Comparison of ENCODE assay signal across 8 cellular contexts in the genomic region with DNA sequence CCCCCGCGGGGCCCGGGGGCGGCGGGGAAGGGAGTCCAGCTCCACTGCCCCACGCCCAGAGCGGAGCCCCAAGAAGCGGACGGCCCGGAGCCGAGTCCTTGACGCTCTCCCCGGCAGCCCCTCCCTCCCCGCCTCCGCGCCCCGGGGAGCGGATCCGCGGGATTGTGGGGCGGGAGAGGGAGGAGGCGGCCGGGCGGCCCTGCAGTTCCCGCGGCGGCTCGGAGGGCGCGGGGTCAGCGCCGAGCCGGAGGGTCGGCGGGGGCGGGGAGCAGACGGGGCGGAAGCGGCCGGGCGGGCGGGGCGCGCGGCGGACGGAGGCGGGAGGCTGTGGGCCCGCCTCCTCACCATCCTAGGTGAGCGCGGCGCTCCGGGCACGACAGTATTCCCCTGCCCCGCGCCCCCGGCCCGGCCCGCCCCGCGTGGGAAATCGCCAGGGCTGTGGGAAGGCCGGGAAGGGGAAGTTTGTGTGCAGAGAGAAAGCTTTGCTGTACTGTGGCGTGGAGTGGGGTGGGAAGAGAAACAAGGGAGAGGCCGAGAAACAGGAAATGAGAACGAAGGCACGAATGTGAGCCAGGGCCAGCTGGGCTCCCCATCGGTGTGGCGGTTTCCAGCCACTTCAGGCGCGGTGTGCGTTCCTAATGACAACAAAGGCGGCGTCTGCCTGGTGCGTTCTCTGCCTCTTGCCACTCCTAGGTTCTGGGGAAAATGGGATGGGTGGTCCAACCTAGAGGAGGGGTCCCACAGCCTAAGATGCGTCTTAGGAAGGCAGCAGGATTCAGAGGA. TPM values are rescaled to one million over a fixed set of nuclear protein-coding genes. Genes with fewer than 3 reads are reported as not detected.
A peak's percentile ranks its signal among the peaks of the same experiment; 100 is the strongest.
DNase-seq lines count a peak whose midpoint lies in the region; ATAC-seq and TF ChIP-seq lines count a peak whose summit lies in the region.

No MANE protein-coding gene starts in this region.

- 0% methylated on average over 18 to 37 of the region's 76 CpGs for WGBS in mesodermal cell (ENCODE audit: insufficient coverage in 2 of 2), 2 experiments

- ATAC-seq in GM18907 (IDR thresholded peaks at IDR 0.05; ENCODE audit: unreplicated experiment), result peak; percentile 55
- peak; percentile 42 for ATAC-seq in HG03103 (IDR thresholded peaks at IDR 0.05; ENCODE audit: low read depth, unreplicated experiment)
- peak; percentile 18 for ATAC-seq in activated CD8-positive, alpha-beta T cell treated with anti-CD3 and anti-CD28 coated beads for 36 hours
- peak; percentile 6 for ATAC-seq in effector memory CD8-positive, alpha-beta T cell (replicated peaks)

- DNase-seq in AG20443 (ENCODE audit: low spot score) (peak; percentile 83), NCI-H345 treated with DMSO at 0.1 percent for 48 hours (lab: John Stamatoyannopoulos, UW; ENCODE audit: unreplicated experiment) (peak; percentile 41)
- DNase-seq in activated CD8-positive, alpha-beta T cell treated with anti-CD3 and anti-CD28 coated beads for 36 hours, result peak; percentile 72
- peak; percentile 33 to 46 (median 36) for DNase-seq in effector memory CD8-positive, alpha-beta T cell
- peak; percentile 47 for DNase-seq in stimulated activated CD8-positive, alpha-beta memory T cell treated with anti-CD3 and anti-CD28 coated beads, Interleukin-4, amount 100 ng/mL, for 24 hours (ENCODE audit: low read depth)

- TF ChIP-seq CTCF in activated CD8-positive, alpha-beta T cell treated with anti-CD3 and anti-CD28 coated beads for 36 hours (IDR thresholded peaks at IDR 0.05), result no peak

- H3K4me3 Mint-ChIP-seq in activated CD8-positive, alpha-beta T cell treated with anti-CD3 and anti-CD28 coated beads for 36 hours, result no peak overlapping the region
- no peak overlapping the region for H3K4me3 Mint-ChIP-seq in effector memory CD8-positive, alpha-beta T cell

- intact Hi-C loops in activated CD8-positive, alpha-beta T cell treated with anti-CD3 and anti-CD28 coated beads for 36 hours (cut with micrococcal nuclease), result loop anchor here (10.0 kb wide), 3 partner anchors 191 to 1189 kb away; no protein-coding TSS in a partner anchor

- CTCF ChIA-PET in activated CD8-positive, alpha-beta T cell treated with anti-CD3 and anti-CD28 coated beads for 36 hours (lab: Charles Lee), result interaction anchor here (0.7 to 1.4 kb wide), 3 partner anchors 148 to 153 kb away, joined by 3 to 5 read pairs (median 5); no protein-coding TSS in a partner anchor

- peaks cover 19% of the 10 kb centered on the region for H3K4me1 Mint-ChIP-seq in activated CD8-positive, alpha-beta T cell treated with anti-CD3 and anti-CD28 coated beads for 36 hours (ENCODE audit: low read depth)
- peaks cover 15 to 16% of the 10 kb centered on the region in 2 donors for H3K4me1 Mint-ChIP-seq in effector memory CD8-positive, alpha-beta T cell (ENCODE audit: low read depth in 2 of 2)

- H3K27me3 Mint-ChIP-seq in activated CD8-positive, alpha-beta T cell treated with anti-CD3 and anti-CD28 coated beads for 36 hours, result no peaks in the 10 kb centered on the region
- no peaks in the 10 kb centered on the region for H3K27me3 Mint-ChIP-seq in effector memory CD8-positive, alpha-beta T cell

- peaks cover 2% of the 10 kb centered on the region for H3K36me3 Mint-ChIP-seq in activated CD8-positive, alpha-beta T cell treated with anti-CD3 and anti-CD28 coated beads for 36 hours (ENCODE audit: low read depth)
- peaks cover 36% of the 10 kb centered on the region for H3K36me3 Mint-ChIP-seq in effector memory CD8-positive, alpha-beta T cell (ENCODE audit: insufficient read depth)

- peak overlapping the region; percentile 85 for H3K27ac ChIP-seq in mesodermal cell (ENCODE audit: low read depth, low read length, severe bottlenecking)

- POLR2A ChIA-PET in activated CD8-positive, alpha-beta T cell treated with anti-CD3 and anti-CD28 coated beads for 36 hours (lab: Charles Lee), result interaction anchor here (0.6 to 1.8 kb wide), 9 partner anchors 15 to 153 kb away, joined by 3 to 7 read pairs (median 4); no protein-coding TSS in a partner anchor

- no peaks in the 10 kb centered on the region for H3K9me3 ChIP-seq in mesodermal cell (ENCODE audit: control insufficient read depth, low read length)

- peak overlapping the region; percentile 89 for H3K27ac Mint-ChIP-seq in activated CD8-positive, alpha-beta T cell treated with anti-CD3 and anti-CD28 coated beads for 36 hours
- H3K27ac Mint-ChIP-seq in effector memory CD8-positive, alpha-beta T cell, result no peak overlapping the region

- H3K9me3 Mint-ChIP-seq in activated CD8-positive, alpha-beta T cell treated with anti-CD3 and anti-CD28 coated beads for 36 hours, result no peaks in the 10 kb centered on the region
- H3K9me3 Mint-ChIP-seq in effector memory CD8-positive, alpha-beta T cell, result no peaks in the 10 kb centered on the region

- H3K36me3 ChIP-seq in mesodermal cell (ENCODE audit: control insufficient read depth, insufficient read depth, low read length), result no peaks in the 10 kb centered on the region

- H3K4me1 ChIP-seq in mesodermal cell (ENCODE audit: control insufficient read depth, insufficient read depth, low read length, poor library complexity, severe bottlenecking), result peaks cover 4% of the 10 kb centered on the region

- H3K4me3 ChIP-seq in mesodermal cell (ENCODE audit: extremely low read depth, insufficient read depth, low read length, poor library complexity, severe bottlenecking), result peak overlapping the region; percentile 69

RNA-seq across cellular contexts. Expression of a gene that starts 1.3 kb away (rescaled TPM):
- 10 to 100 TPM; 17.1 to 19.6 TPM for total RNA-seq in activated CD8-positive, alpha-beta T cell treated with anti-CD3 and anti-CD28 coated beads for 36 hours
- polyA plus RNA-seq in mesodermal cell (2013, experiment 1 of 2), result 9.9 TPM
- polyA plus RNA-seq in mesodermal cell (2013, experiment 2 of 2), result 8.4 TPM

Comparison
In these comparisons a context has a peak if more than half of its experiments do, and no peak if none do; other contexts are left out.
1. Peak in every context shown above with its lines: DNase-seq, ATAC-seq, H3K4me3 ChIP-seq and H3K27ac ChIP-seq.